12 cellular contexts compared by ENCODE assay signal in the genomic region with DNA sequence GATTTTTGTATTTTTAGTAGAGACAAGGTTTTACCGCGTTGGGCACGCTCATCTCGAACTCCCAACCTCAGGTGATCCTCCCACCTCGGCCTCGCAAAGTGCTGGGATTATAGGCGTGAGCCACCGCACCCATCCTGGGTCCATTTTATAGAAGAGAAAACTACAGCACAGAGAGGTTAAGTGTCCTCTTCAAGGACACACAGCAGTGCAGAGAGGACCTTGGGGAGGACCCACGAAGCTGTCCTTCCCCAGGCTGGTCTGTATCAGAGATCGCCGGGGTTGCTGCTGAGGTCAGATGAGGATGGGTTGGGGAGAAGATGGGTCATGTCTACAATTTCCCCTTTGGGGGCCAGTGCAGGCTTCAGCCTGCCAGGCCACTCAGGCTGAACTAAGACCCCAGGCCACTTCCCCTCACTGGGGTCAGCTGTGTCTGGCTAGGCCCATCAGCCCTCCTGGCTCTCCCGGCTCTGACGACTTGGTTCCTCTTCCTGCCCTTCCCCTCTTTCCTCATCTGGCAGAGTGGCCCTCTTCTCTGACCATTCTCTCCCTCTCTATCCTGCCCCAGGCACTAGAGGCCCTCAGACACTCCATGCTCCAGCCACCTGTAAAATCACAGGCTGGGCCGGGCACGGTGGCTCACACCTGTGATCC. TPM values are rescaled to one million over a fixed set of nuclear protein-coding genes. Genes with fewer than 3 reads are reported as not detected.
DNase-seq lines count a peak whose midpoint lies in the region; ATAC-seq, FAIRE-seq and TF ChIP-seq lines count a peak whose summit lies in the region.
"Had no signal": no experiment of that assay in that cellular context is flagged by ENCODE, and none has a peak within 500 bp of the region (broad histone marks: within the 10 kb centered on the region; RNA-seq: fewer than 3 reads in every experiment).

No MANE protein-coding gene starts in this region.

- H3K4me1 ChIP-seq in neutrophil (ENCODE audit: control insufficient read depth in 1 of 2, insufficient read depth in 1 of 2, low read depth in 1 of 2, low read length in 1 of 2): peaks cover 95 to 96% of the 10 kb centered on the region in 2 experiments

- peak overlapping the region; percentile 94 to 100 for H3K4me3 ChIP-seq in neutrophil (ENCODE audit: low read depth in 1 of 2, low read length in 1 of 2)
- H3K4me3 ChIP-seq: suprapubic skin had no signal

- H3K27ac ChIP-seq in neutrophil: peak overlapping the region; percentile 98
- H3K27ac ChIP-seq: suprapubic skin had no signal

- TF ChIP-seq POLR2A in GM12891 (IDR thresholded peaks at IDR 0.05; ENCODE audit: low read depth, low read length): no peak

- H3K36me3 ChIP-seq in neutrophil: peaks cover 74% of the 10 kb centered on the region
- H3K36me3 ChIP-seq: suprapubic skin had no signal

- ATAC-seq in GM18519 (IDR thresholded peaks at IDR 0.05; ENCODE audit: low FRiP score, unreplicated experiment): no peak
- no peak for ATAC-seq in GM19035 (IDR thresholded peaks at IDR 0.05; ENCODE audit: unreplicated experiment)

- no peaks in the 10 kb centered on the region for H3K27me3 ChIP-seq in neutrophil
- H3K27me3 ChIP-seq: suprapubic skin had no signal

- intact Hi-C loops in head of caudate nucleus (cut with DNase I): no loop called here

- DNase-seq in GF-D8 (lab: John Stamatoyannopoulos, UW) (peak; percentile 8), OCI-M1 (lab: John Stamatoyannopoulos, UW) (peak; percentile 49), head of caudate nucleus (peak in 31 of 42 donors; percentile 11 to 63 (median 34)), GM12891 (ENCODE audit: insufficient read length, low spot score) (no peak)
- DNase-seq: HFFc6, NCI-H2081 had no signal

- no peak for FAIRE-seq in GM12891 (lab: Jason Lieb, UNC)
- FAIRE-seq: endothelial cell of umbilical vein had no signal

- TF ChIP-seq CTCF in neutrophil (IDR thresholded peaks at IDR 0.05): no peak

- no peaks in the 10 kb centered on the region for H3K9me3 ChIP-seq in neutrophil
- H3K9me3 ChIP-seq: suprapubic skin had no signal

TF ChIP-seq in GM12891, 5 proteins besides CTCF, POLR2A, EP300 and RAD21:
- no peak for TF ChIP-seq SPI1 (IDR thresholded peaks at IDR 0.05; ENCODE audit: low read depth, low read length)

RNA-seq across cellular contexts. Expression of a gene that starts 9.6 kb away (rescaled TPM):
- 7.4 TPM for polyA plus RNA-seq in GM12891 (2012; ENCODE audit: low read depth, missing spikeins)

RNA-seq across cellular contexts. Expression of a gene that starts 42.9 kb away (rescaled TPM):
- polyA plus RNA-seq in GM12891 (2012; ENCODE audit: low read depth, missing spikeins): 0.26 TPM
- polyA plus RNA-seq: IgD-negative memory B cell had no signal

RNA-seq across cellular contexts. Expression of a gene that starts 53.7 kb away (rescaled TPM):
- 15.6 TPM for polyA plus RNA-seq in GM12891 (2012; ENCODE audit: low read depth, missing spikeins)
